ENCODE assay signal across 8 cellular contexts in the genomic region with DNA sequence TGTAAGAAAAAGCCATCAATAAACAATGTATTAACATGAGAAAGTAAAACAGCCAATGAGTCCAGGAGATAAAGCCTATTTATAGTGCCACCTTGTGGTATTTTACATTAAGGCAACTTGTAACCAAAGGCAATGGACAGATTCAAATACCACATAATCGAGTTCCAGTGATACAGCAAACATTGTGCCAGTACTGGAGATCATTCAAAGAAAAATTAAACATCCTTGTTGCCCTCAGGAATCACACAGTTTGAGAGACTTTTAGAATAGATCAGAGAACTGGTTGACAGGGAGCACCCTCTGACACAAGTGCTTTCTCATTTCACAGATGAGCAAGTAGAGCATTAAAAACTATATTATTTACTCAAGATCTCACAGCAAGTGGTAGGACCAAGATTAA.
DNase-seq lines count a peak whose midpoint lies in the region; ATAC-seq and TF ChIP-seq lines count a peak whose summit lies in the region.

No MANE protein-coding gene starts in this region.

- H3K36me3 Mint-ChIP-seq in WTC11 (peaks cover 3% of the 10 kb centered on the region; the same call in 1 of the 2 replicates), glutamatergic neuron (ENCODE audit: unreplicated experiment) (no peaks in the 10 kb centered on the region)

- POLR2A ChIA-PET in WTC11 (lab: Charles Lee): no interaction called here

- ATAC-seq in WTC11 (peak; percentile 60), HG03521 (IDR thresholded peaks at IDR 0.05; ENCODE audit: unreplicated experiment) (no peak), GM21786 (IDR thresholded peaks at IDR 0.05; ENCODE audit: unreplicated experiment) (no peak)

- no peaks in the 10 kb centered on the region for H3K27me3 ChIP-seq in H7 (ENCODE audit: control insufficient read depth, insufficient read depth, low read length)

- TF ChIP-seq CTCF in WTC11 (IDR thresholded peaks at IDR 0.05) (peak; percentile 26), glutamatergic neuron (IDR thresholded peaks at IDR 0.05; ENCODE audit: partially characterized antibody, unreplicated experiment) (peak; percentile 66)

- H3K4me1 Mint-ChIP-seq in WTC11 (no peaks in the 10 kb centered on the region), glutamatergic neuron (ENCODE audit: low read depth, unreplicated experiment) (no peaks in the 10 kb centered on the region)

- H3K4me3 ChIP-seq in H7 (ENCODE audit: insufficient read depth, low read depth, low read length): no peak overlapping the region

- DNase-seq in EH (ENCODE audit: low read depth) (peak; percentile 71), H7 (peak; percentile 30), NCI-H2029 (lab: John Stamatoyannopoulos, UW) (peak; percentile 46), WTC11 (ENCODE audit: low spot score) (no peak), glutamatergic neuron (no peak), renal cortical epithelial cell (ENCODE audit: low read depth) (peak; percentile 62)

- CTCF ChIA-PET in WTC11 (lab: Charles Lee): interaction anchor here (0.8 to 1.2 kb wide), 5 partner anchors 75 to 270 kb away, joined by 3 read pairs; no protein-coding TSS in a partner anchor

- H3K27me3 Mint-ChIP-seq in WTC11 (ENCODE audit: low read depth) (no peaks in the 10 kb centered on the region), glutamatergic neuron (ENCODE audit: unreplicated experiment) (peaks cover 3% of the 10 kb centered on the region)

- H3K4me3 Mint-ChIP-seq in WTC11 (no peak overlapping the region), glutamatergic neuron (ENCODE audit: unreplicated experiment) (no peak overlapping the region)

- no peaks in the 10 kb centered on the region for H3K9me3 Mint-ChIP-seq in WTC11
- no peaks in the 10 kb centered on the region for H3K9me3 Mint-ChIP-seq in glutamatergic neuron (ENCODE audit: unreplicated experiment)

- no peaks in the 10 kb centered on the region for H3K36me3 ChIP-seq in H7 (replicated peaks; ENCODE audit: control insufficient read depth, insufficient read depth, low read length)

- H3K27ac Mint-ChIP-seq in WTC11 (no peak overlapping the region), glutamatergic neuron (ENCODE audit: unreplicated experiment) (no peak overlapping the region)

TF ChIP-seq in WTC11, 78 proteins besides CTCF, POLR2A, EP300 and RAD21:
- TF ChIP-seq, protein P1, sequence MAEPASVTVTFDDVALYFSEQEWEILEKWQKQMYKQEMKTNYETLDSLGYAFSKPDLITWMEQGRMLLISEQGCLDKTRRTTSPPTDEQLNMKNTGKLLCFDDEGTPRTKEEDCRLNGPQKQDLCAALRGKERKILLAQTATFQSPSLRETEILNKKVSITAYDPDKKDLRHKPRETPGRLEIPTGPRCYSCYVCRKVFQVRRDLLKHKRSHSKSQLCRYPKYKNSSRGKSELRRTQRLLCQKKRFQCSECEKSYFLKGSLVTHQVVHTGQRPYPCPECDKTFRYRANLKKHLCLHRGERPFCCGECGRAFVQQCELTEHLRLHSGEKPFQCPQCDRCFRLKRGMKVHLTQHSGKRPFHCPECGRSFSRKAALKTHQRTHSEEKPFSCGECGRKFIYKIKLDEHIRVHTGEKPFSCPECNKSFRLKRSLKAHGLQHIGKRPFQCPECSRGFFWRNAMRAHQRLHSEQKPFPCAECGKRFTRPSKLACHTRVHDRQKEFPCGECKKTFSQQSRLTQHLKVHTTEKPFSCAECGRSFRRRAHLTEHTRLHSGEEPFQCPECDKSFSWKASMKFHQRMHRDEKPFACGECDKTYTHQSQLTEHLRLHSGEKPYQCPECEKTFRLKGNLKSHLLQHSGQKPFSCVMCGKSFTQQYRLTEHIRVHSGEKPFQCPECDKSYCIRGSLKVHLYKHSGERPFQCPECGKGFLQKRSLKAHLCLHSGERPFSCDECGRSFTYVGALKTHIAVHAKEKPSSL (CRISPR knock-in tag; conservative IDR thresholded peaks at IDR 0.05): no peak

Comparison
In these comparisons a context has a peak if more than half of its experiments do, and no peak if none do; other contexts are left out.
1. DNase-seq: peak in EH (single experiment), H7 (single experiment), NCI-H2029 (single experiment) and renal cortical epithelial cell (single experiment); none in WTC11 (single experiment) and glutamatergic neuron (single experiment).